Comparison of ENCODE assay signal across 26 cellular contexts in genomic region chr3:146903927-146904326, GRCh38.
"Had no signal": no experiment of that assay in that cellular context is flagged by ENCODE, and none has a peak within 500 bp of the region (broad histone marks: within the 10 kb centered on the region; RNA-seq: fewer than 3 reads in every experiment).

No MANE protein-coding gene starts in this region.

- H3K27me3 Mint-ChIP-seq: activated naive CD4-positive, alpha-beta T cell treated with anti-CD3 and anti-CD28 coated beads, Interleukin-2, amount 10 ng/mL, durations not matched to agents 7 days and 5 days; activated naive CD8-positive, alpha-beta T cell treated with anti-CD3 and anti-CD28 coated beads, Interleukin-2, amount 50 U/mL, for 24 hours; central memory CD8-positive, alpha-beta T cell; stimulated activated naive CD8-positive, alpha-beta T cell treated with anti-CD3 and anti-CD28 coated beads, Interleukin-15, Interleukin-2, amounts not matched to agents 100 ng/mL and 50 ng/mL, for 24 hours had no signal

- FAIRE-seq: small intestine had no signal

- H3K9me3 ChIP-seq: gastroesophageal sphincter, lower lobe of right lung, transverse colon, vagina had no signal

- H3K79me2 ChIP-seq: parathyroid adenoma had no signal

- H3K4me1 ChIP-seq: gastroesophageal sphincter, lower lobe of right lung, parathyroid adenoma, vagina had no signal

- H3K9ac ChIP-seq: parathyroid adenoma had no signal

- H2AFZ ChIP-seq: parathyroid adenoma had no signal

- H3K4me1 Mint-ChIP-seq: activated naive CD4-positive, alpha-beta T cell treated with anti-CD3 and anti-CD28 coated beads, Interleukin-2, amount 10 ng/mL, durations not matched to agents 7 days and 5 days; activated naive CD8-positive, alpha-beta T cell treated with anti-CD3 and anti-CD28 coated beads, Interleukin-2, amount 50 U/mL, for 24 hours; central memory CD8-positive, alpha-beta T cell; immature natural killer cell had no signal

- H3K27ac Mint-ChIP-seq: activated naive CD4-positive, alpha-beta T cell treated with anti-CD3 and anti-CD28 coated beads, Interleukin-2, amount 10 ng/mL, durations not matched to agents 7 days and 5 days; activated naive CD8-positive, alpha-beta T cell treated with anti-CD3 and anti-CD28 coated beads, Interleukin-2, amount 50 U/mL, for 24 hours; immature natural killer cell; nephron; stimulated activated naive CD8-positive, alpha-beta T cell treated with anti-CD3 and anti-CD28 coated beads, Interleukin-15, Interleukin-2, amounts not matched to agents 100 ng/mL and 50 ng/mL, for 24 hours; T-helper 1 cell treated with Interleukin-12 subunit alpha and Interleukin-12 subunit beta and Interleukin-4 antibody, amounts not matched to agents 30 μg/mL and 1 μg/mL, for 36 hours had no signal

- H3K9me3 Mint-ChIP-seq: activated T-cell treated with anti-CD3 and anti-CD28 coated beads, Interleukin-2, amount 50 U/mL, for 4 hours; nephron; T-helper 1 cell treated with Interleukin-12 subunit alpha and Interleukin-12 subunit beta and Interleukin-4 antibody, amounts not matched to agents 30 μg/mL and 1 μg/mL, for 36 hours had no signal

- H3K27ac ChIP-seq: brain microvascular endothelial cell, gastroesophageal sphincter, lower lobe of right lung, parathyroid adenoma, vagina had no signal

- H3K27me3 ChIP-seq: brain microvascular endothelial cell, gastroesophageal sphincter, transverse colon, vagina had no signal

- H3K36me3 Mint-ChIP-seq: activated naive CD4-positive, alpha-beta T cell treated with anti-CD3 and anti-CD28 coated beads, Interleukin-2, amount 10 ng/mL, durations not matched to agents 7 days and 5 days; immature natural killer cell had no signal

- ATAC-seq: activated CD4-positive, CD25-positive, alpha-beta regulatory T cell treated with anti-CD3 and anti-CD28 coated beads, Interleukin-2, amount 50 U/mL, for 24 hours; activated naive CD8-positive, alpha-beta T cell treated with anti-CD3 and anti-CD28 coated beads, Interleukin-2, amount 50 U/mL, for 24 hours; activated T-cell treated with anti-CD3 and anti-CD28 coated beads, Interleukin-2, amount 50 U/mL, for 4 hours; esophagus mucosa; gastroesophageal sphincter; lower lobe of right lung had no signal

- H3K4me3 Mint-ChIP-seq: activated naive CD4-positive, alpha-beta T cell treated with anti-CD3 and anti-CD28 coated beads, Interleukin-2, amount 10 ng/mL, durations not matched to agents 7 days and 5 days; activated naive CD8-positive, alpha-beta T cell treated with anti-CD3 and anti-CD28 coated beads, Interleukin-2, amount 50 U/mL, for 24 hours; activated T-cell treated with anti-CD3 and anti-CD28 coated beads, Interleukin-2, amount 50 U/mL, for 4 hours; central memory CD8-positive, alpha-beta T cell; immature natural killer cell; nephron; stimulated activated naive CD8-positive, alpha-beta T cell treated with anti-CD3 and anti-CD28 coated beads, Interleukin-15, Interleukin-2, amounts not matched to agents 100 ng/mL and 50 ng/mL, for 24 hours; T-helper 1 cell treated with Interleukin-12 subunit alpha and Interleukin-12 subunit beta and Interleukin-4 antibody, amounts not matched to agents 30 μg/mL and 1 μg/mL, for 36 hours had no signal

- DNase-seq: activated CD4-positive, alpha-beta T cell treated with anti-CD3 and anti-CD28 coated beads, Interleukin-2, amount 50 U/mL, for 1 hour; activated CD8-positive, alpha-beta memory T cell treated with anti-CD3 and anti-CD28 coated beads, Interleukin-2, amount 50 U/mL, for 4 hours; activated effector memory CD4-positive, alpha-beta T cell treated with Interleukin-2 at 50 U/mL for 16 hours; activated naive CD4-positive, alpha-beta T cell treated with anti-CD3 and anti-CD28 coated beads, Interleukin-2, amount 10 ng/mL, durations not matched to agents 7 days and 5 days; activated naive CD8-positive, alpha-beta T cell treated with anti-CD3 and anti-CD28 coated beads, Interleukin-2, amount 50 U/mL, for 24 hours; activated T-cell treated with anti-CD3 and anti-CD28 coated beads, Interleukin-2, amount 50 U/mL, for 4 hours; anterior cingulate cortex; brain microvascular endothelial cell; effector CD4-positive, alpha-beta T cell; immature natural killer cell; kidney glomerular epithelial cell; lower lobe of right lung; retina; small intestine; stimulated activated CD4-positive, alpha-beta T cell treated with anti-CD3 and anti-CD28 coated beads, Interleukin-15, amount 100 ng/mL, for 24 hours; stimulated activated CD4-positive, alpha-beta T cell treated with anti-CD3 and anti-CD28 coated beads, Interleukin-2, amount 100 ng/mL, for 48 hours; transverse colon had no signal

- H3K36me3 ChIP-seq: brain microvascular endothelial cell, gastroesophageal sphincter, lower lobe of right lung, transverse colon, vagina had no signal

- H3K4me3 ChIP-seq: gastroesophageal sphincter, lower lobe of right lung, transverse colon, vagina had no signal
